22 cellular contexts compared by ENCODE assay signal in the genomic region with DNA sequence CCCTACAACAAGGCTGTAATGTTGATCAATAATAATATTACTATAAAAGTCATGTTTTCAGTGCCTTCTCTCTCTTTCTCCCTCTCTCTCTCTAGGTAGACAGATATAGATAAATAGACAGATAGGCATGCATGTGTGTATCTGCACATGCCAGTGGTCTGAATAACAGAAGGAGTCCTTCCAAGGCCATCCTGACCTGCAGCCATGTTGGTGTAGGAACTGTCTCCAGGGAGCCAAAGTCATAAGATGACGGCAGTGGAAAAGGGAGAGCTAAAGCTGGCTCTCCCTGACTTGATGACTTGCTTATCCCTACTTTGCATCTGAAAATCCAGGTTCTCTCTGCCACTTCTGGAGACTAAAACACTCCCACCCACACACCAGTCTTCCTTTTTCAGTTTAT.
"Had no signal": no experiment of that assay in that cellular context is flagged by ENCODE, and none has a peak within 500 bp of the region (broad histone marks: within the 10 kb centered on the region; RNA-seq: fewer than 3 reads in every experiment).

No MANE protein-coding gene starts in this region.

- ATAC-seq: effector memory CD8-positive, alpha-beta T cell; esophagus mucosa; foreskin keratinocyte; gastrocnemius medialis; gastroesophageal sphincter; heart left ventricle; heart right ventricle had no signal

- H3K27ac ChIP-seq: colonic mucosa, coronary artery, dorsolateral prefrontal cortex, epithelial cell of prostate, esophagus squamous epithelium, foreskin keratinocyte, gastrocnemius medialis, gastroesophageal sphincter, heart left ventricle, heart right ventricle had no signal

- H3K27me3 ChIP-seq: colonic mucosa, esophagus squamous epithelium, gastrocnemius medialis, gastroesophageal sphincter, heart left ventricle had no signal

- DNase-seq: colonic mucosa; cortex of kidney; dermis blood vessel endothelial cell; dorsolateral prefrontal cortex; effector CD4-positive, alpha-beta T cell; effector CD8-positive, alpha-beta T cell; effector memory CD4-positive, alpha-beta T cell; effector memory CD8-positive, alpha-beta T cell; endodermal cell; esophagus squamous epithelium; foreskin fibroblast; foreskin keratinocyte; foreskin melanocyte; gastrocnemius medialis; glutamatergic neuron; head of caudate nucleus; heart left ventricle; heart right ventricle had no signal

- H3K36me3 ChIP-seq: colonic mucosa, esophagus squamous epithelium, gastrocnemius medialis, gastroesophageal sphincter, heart left ventricle, heart right ventricle had no signal

- H3K4me1 ChIP-seq: colonic mucosa, esophagus squamous epithelium, foreskin keratinocyte, gastrocnemius medialis, gastroesophageal sphincter had no signal

- H3K9me3 ChIP-seq: colonic mucosa, esophagus squamous epithelium, gastrocnemius medialis, gastroesophageal sphincter, heart left ventricle, heart right ventricle had no signal

- H3K4me3 ChIP-seq: colonic mucosa, coronary artery, dorsolateral prefrontal cortex, esophagus squamous epithelium, gastrocnemius medialis, gastroesophageal sphincter, heart left ventricle, heart right ventricle had no signal
